15 cellular contexts compared by ENCODE assay signal in genomic region chr16:78127130-78127529, GRCh38. TPM values are rescaled to one million over a fixed set of nuclear protein-coding genes. Genes with fewer than 3 reads are reported as not detected.
DNase-seq lines count a peak whose midpoint lies in the region; ATAC-seq and TF ChIP-seq lines count a peak whose summit lies in the region.
"Had no signal": no experiment of that assay in that cellular context is flagged by ENCODE, and none has a peak within 500 bp of the region (broad histone marks: within the 10 kb centered on the region; RNA-seq: fewer than 3 reads in every experiment).

No MANE protein-coding gene starts in this region.

- no peaks in the 10 kb centered on the region for H3K36me3 Mint-ChIP-seq in endothelial cell (ENCODE audit: low read depth, unreplicated experiment)

- DNase-seq in NCI-H510A treated with DMSO at 0.1 percent for 48 hours (lab: John Stamatoyannopoulos, UW) (peak; percentile 21), NCI-H510A (lab: John Stamatoyannopoulos, UW) (no peak), amniotic stem cell (lab: John Stamatoyannopoulos, UW) (peak; percentile 8), left cardiac atrium (no peak), thyroid gland (no peak), GM10266 (ENCODE audit: extremely low spot score) (no peak), Kasumi-1 (lab: John Stamatoyannopoulos, UW) (no peak), endothelial cell (ENCODE audit: low spot score) (no peak)
- DNase-seq: naive B cell, NCI-H2029 treated with DMSO at 0.1 percent for 48 hours, PC-9, spleen, T-helper 2 cell, upper lobe of right lung had no signal

- TF ChIP-seq CTCF in thyroid gland (IDR thresholded peaks at IDR 0.05) (no peak), GM10266 (IDR thresholded peaks at IDR 0.05; ENCODE audit: control insufficient read depth, insufficient read depth, low read depth, missing control alignments) (no peak), endothelial cell (IDR thresholded peaks at IDR 0.05; ENCODE audit: unreplicated experiment) (no peak)

- no peak overlapping the region for H3K4me3 Mint-ChIP-seq in endothelial cell (ENCODE audit: unreplicated experiment)
- H3K4me3 Mint-ChIP-seq: naive B cell had no signal

- no peak overlapping the region for H3K4me3 ChIP-seq in thyroid gland (replicated peaks in 1 of 3)
- H3K4me3 ChIP-seq: PC-9, spleen, upper lobe of right lung had no signal

- ATAC-seq in left cardiac atrium: peak; percentile 54 to 58
- ATAC-seq: upper lobe of right lung had no signal

- no peaks in the 10 kb centered on the region for H3K27me3 Mint-ChIP-seq in endothelial cell (ENCODE audit: unreplicated experiment)
- H3K27me3 Mint-ChIP-seq: naive B cell had no signal

- WGBS in thyroid gland, 2 donors: 42 to 57% methylated on average over 5 of the region's 5 CpGs

- H3K36me3 ChIP-seq in thyroid gland: no peaks in the 10 kb centered on the region
- H3K36me3 ChIP-seq: upper lobe of right lung had no signal

- H3K9me3 ChIP-seq in thyroid gland: no peaks in the 10 kb centered on the region
- H3K9me3 ChIP-seq: upper lobe of right lung had no signal

- H3K27me3 ChIP-seq in thyroid gland: no peaks in the 10 kb centered on the region
- H3K27me3 ChIP-seq: spleen, upper lobe of right lung had no signal

- H3K4me1 Mint-ChIP-seq in endothelial cell (ENCODE audit: unreplicated experiment): peaks cover 3% of the 10 kb centered on the region

- TF ChIP-seq POLR2A in thyroid gland (IDR thresholded peaks at IDR 0.05): no peak

- H3K27ac ChIP-seq in thyroid gland: peak overlapping the region; percentile 0 to 74 (median 51)
- H3K27ac ChIP-seq: PC-9, spleen, upper lobe of right lung had no signal

- H3K9me3 Mint-ChIP-seq in endothelial cell (ENCODE audit: unreplicated experiment): no peaks in the 10 kb centered on the region

- intact Hi-C loops in left cardiac atrium (cut with DNase I): loop anchor here in 1 of 2 donors (10.0 kb wide), 1 partner anchor 1478 kb away; the partner anchor contains the start of gene MAF
- intact Hi-C loops in thyroid gland (cut with DNase I): loop anchor here (10.0 kb wide), 1 partner anchor 108 kb away; no protein-coding TSS in a partner anchor

- H3K4me1 ChIP-seq in thyroid gland: peaks cover 27 to 41% of the 10 kb centered on the region in 2 donors

- H3K27ac Mint-ChIP-seq in endothelial cell (ENCODE audit: unreplicated experiment): no peak overlapping the region
- H3K27ac Mint-ChIP-seq: activated T-helper 2 cell treated with anti-CD3 and anti-CD28 coated beads, Interferon-gamma antibody, Interleukin-2, Interleukin-4, amounts not matched to agents 10 μg/mL and 5 μg/mL and 100 μg/mL, durations not matched to agents 14 hours and 24 hours and 36 hours had no signal

RNA-seq across cellular contexts. Expression of gene WWOX, which starts 27.7 kb away (rescaled TPM):
- total RNA-seq in left cardiac atrium (1 to 10 TPM; 7.6 to 8.6 TPM), thyroid gland (100 to 1,000 TPM; 135 to 209 (median 159) TPM), endothelial cell (ENCODE audit: unreplicated experiment) (18.6 TPM)

Comparison
In these comparisons a context has a peak if more than half of its experiments do, and no peak if none do; other contexts are left out.
1. DNase-seq: peak in NCI-H510A treated with DMSO at 0.1 percent for 48 hours (single experiment) and amniotic stem cell (single experiment); none in NCI-H510A (single experiment), left cardiac atrium (single experiment), thyroid gland (0 of 2), GM10266 (single experiment), Kasumi-1 (0 of 2) and endothelial cell (single experiment).